Comparison of ENCODE assay signal across 38 cellular contexts in genomic region chr1:7464736-7465135, GRCh38.
"Had no signal": no experiment of that assay in that cellular context is flagged by ENCODE, and none has a peak within 500 bp of the region (broad histone marks: within the 10 kb centered on the region; RNA-seq: fewer than 3 reads in every experiment).

No MANE protein-coding gene starts in this region.

- H3K4me3 ChIP-seq: adrenal gland, ascending aorta, body of pancreas, breast epithelium, cardiac muscle cell had no signal

- H3K4me1 ChIP-seq: body of pancreas, breast epithelium had no signal

- H3K9me3 Mint-ChIP-seq: activated naive CD4-positive, alpha-beta T cell treated with anti-CD3 and anti-CD28 coated beads for 36 hours; activated naive CD4-positive, alpha-beta T cell treated with anti-CD3 and anti-CD28 coated beads, Interleukin-2, amount 10 ng/mL, durations not matched to agents 7 days and 5 days; activated naive CD4-positive, alpha-beta T cell treated with anti-CD3 and anti-CD28 coated beads, Interleukin-2, amount 50 U/mL, for 24 hours; activated naive CD4-positive, alpha-beta T cell treated with anti-CD3 and anti-CD28 coated beads, Interleukin-2, amount 50 U/mL, for 72 hours; activated naive CD8-positive, alpha-beta T cell treated with anti-CD3 and anti-CD28 coated beads for 36 hours; activated naive CD8-positive, alpha-beta T cell treated with anti-CD3 and anti-CD28 coated beads, Interleukin-2, amount 10 ng/mL, durations not matched to agents 7 days and 5 days; activated naive CD8-positive, alpha-beta T cell treated with anti-CD3 and anti-CD28 coated beads, Interleukin-2, amount 50 U/mL, for 24 hours; activated T-cell treated with anti-CD3 and anti-CD28 coated beads, Interleukin-2, amount 50 U/mL, for 24 hours; activated T-cell treated with anti-CD3 and anti-CD28 coated beads, Interleukin-2, amount 50 U/mL, for 4 hours; activated T-cell treated with anti-CD3 and anti-CD28 coated beads, Interleukin-2, amount 50 U/mL, for 72 hours; activated T-helper 1 cell treated with anti-CD3 and anti-CD28 coated beads, Interleukin-12 subunit alpha, Interleukin-12 subunit beta, Interleukin-2, Interleukin-4 antibody, amounts not matched to agents 30 ng/mL and 10 ng/mL and 1 ng/mL, durations not matched to agents 14 hours and 24 hours and 36 hours; activated T-helper 17 cell treated with anti-CD3 and anti-CD28 coated beads, Interleukin-2, amount 50 U/mL, for 72 hours; activated T-helper 2 cell treated with anti-CD3 and anti-CD28 coated beads, Interferon-gamma antibody, Interleukin-2, Interleukin-4, amounts not matched to agents 10 μg/mL and 5 μg/mL and 100 μg/mL, durations not matched to agents 14 hours and 24 hours and 36 hours; central memory CD8-positive, alpha-beta T cell had no signal

- H3K27ac Mint-ChIP-seq: activated naive CD4-positive, alpha-beta T cell treated with anti-CD3 and anti-CD28 coated beads for 36 hours; activated naive CD4-positive, alpha-beta T cell treated with anti-CD3 and anti-CD28 coated beads, Interleukin-2, amount 10 ng/mL, durations not matched to agents 7 days and 5 days; activated naive CD4-positive, alpha-beta T cell treated with anti-CD3 and anti-CD28 coated beads, Interleukin-2, amount 50 U/mL, for 24 hours; activated naive CD4-positive, alpha-beta T cell treated with anti-CD3 and anti-CD28 coated beads, Interleukin-2, amount 50 U/mL, for 72 hours; activated naive CD8-positive, alpha-beta T cell; activated naive CD8-positive, alpha-beta T cell treated with anti-CD3 and anti-CD28 coated beads for 36 hours; activated naive CD8-positive, alpha-beta T cell treated with anti-CD3 and anti-CD28 coated beads, Interleukin-2, amount 10 ng/mL, durations not matched to agents 7 days and 5 days; activated naive CD8-positive, alpha-beta T cell treated with anti-CD3 and anti-CD28 coated beads, Interleukin-2, amount 50 U/mL, for 24 hours; activated T-cell treated with anti-CD3 and anti-CD28 coated beads, Interleukin-2, amount 50 U/mL, for 24 hours; activated T-cell treated with anti-CD3 and anti-CD28 coated beads, Interleukin-2, amount 50 U/mL, for 72 hours; activated T-helper 1 cell treated with anti-CD3 and anti-CD28 coated beads, Interleukin-12 subunit alpha, Interleukin-12 subunit beta, Interleukin-2, Interleukin-4 antibody, amounts not matched to agents 30 ng/mL and 10 ng/mL and 1 ng/mL, durations not matched to agents 14 hours and 24 hours and 36 hours; activated T-helper 17 cell treated with anti-CD3 and anti-CD28 coated beads, Interleukin-2, amount 50 U/mL, for 72 hours; activated T-helper 2 cell treated with anti-CD3 and anti-CD28 coated beads, Interferon-gamma antibody, Interleukin-2, Interleukin-4, amounts not matched to agents 10 μg/mL and 5 μg/mL and 100 μg/mL, durations not matched to agents 14 hours and 24 hours and 36 hours; brain had no signal

- H3K4me3 Mint-ChIP-seq: activated naive CD4-positive, alpha-beta T cell treated with anti-CD3 and anti-CD28 coated beads for 36 hours; activated naive CD4-positive, alpha-beta T cell treated with anti-CD3 and anti-CD28 coated beads, Interleukin-2, amount 10 ng/mL, durations not matched to agents 7 days and 5 days; activated naive CD4-positive, alpha-beta T cell treated with anti-CD3 and anti-CD28 coated beads, Interleukin-2, amount 50 U/mL, for 24 hours; activated naive CD8-positive, alpha-beta T cell; activated naive CD8-positive, alpha-beta T cell treated with anti-CD3 and anti-CD28 coated beads for 36 hours; activated naive CD8-positive, alpha-beta T cell treated with anti-CD3 and anti-CD28 coated beads, Interleukin-2, amount 10 ng/mL, durations not matched to agents 7 days and 5 days; activated naive CD8-positive, alpha-beta T cell treated with anti-CD3 and anti-CD28 coated beads, Interleukin-2, amount 50 U/mL, for 24 hours; activated T-cell treated with anti-CD3 and anti-CD28 coated beads, Interleukin-2, amount 50 U/mL, for 24 hours; activated T-cell treated with anti-CD3 and anti-CD28 coated beads, Interleukin-2, amount 50 U/mL, for 4 hours; activated T-cell treated with anti-CD3 and anti-CD28 coated beads, Interleukin-2, amount 50 U/mL, for 72 hours; activated T-helper 1 cell treated with anti-CD3 and anti-CD28 coated beads, Interleukin-12 subunit alpha, Interleukin-12 subunit beta, Interleukin-2, Interleukin-4 antibody, amounts not matched to agents 30 ng/mL and 10 ng/mL and 1 ng/mL, durations not matched to agents 14 hours and 24 hours and 36 hours; activated T-helper 17 cell treated with anti-CD3 and anti-CD28 coated beads, Interleukin-2, amount 50 U/mL, for 72 hours; brain; central memory CD8-positive, alpha-beta T cell had no signal

- H3K4me1 Mint-ChIP-seq: activated naive CD4-positive, alpha-beta T cell treated with anti-CD3 and anti-CD28 coated beads, Interleukin-2, amount 10 ng/mL, durations not matched to agents 7 days and 5 days; activated naive CD4-positive, alpha-beta T cell treated with anti-CD3 and anti-CD28 coated beads, Interleukin-2, amount 50 U/mL, for 24 hours; activated naive CD8-positive, alpha-beta T cell treated with anti-CD3 and anti-CD28 coated beads for 36 hours; activated naive CD8-positive, alpha-beta T cell treated with anti-CD3 and anti-CD28 coated beads, Interleukin-2, amount 10 ng/mL, durations not matched to agents 7 days and 5 days; activated naive CD8-positive, alpha-beta T cell treated with anti-CD3 and anti-CD28 coated beads, Interleukin-2, amount 50 U/mL, for 24 hours; activated T-helper 17 cell treated with anti-CD3 and anti-CD28 coated beads, Interleukin-2, amount 50 U/mL, for 72 hours; central memory CD8-positive, alpha-beta T cell had no signal

- H3K9me3 ChIP-seq: adrenal gland, ascending aorta, body of pancreas, breast epithelium had no signal

- DNase-seq: activated effector memory CD4-positive, alpha-beta T cell treated with anti-CD3 and anti-CD28 coated beads, Interleukin-2, amount 50 U/mL, for 16 hours; activated effector memory CD4-positive, alpha-beta T cell treated with Interleukin-2 at 50 U/mL for 16 hours; activated gamma-delta T cell; activated gamma-delta T cell treated with Interleukin-2 at 50 U/mL for 16 hours; activated naive CD4-positive, alpha-beta T cell; activated naive CD4-positive, alpha-beta T cell treated with anti-CD3 and anti-CD28 coated beads for 36 hours; activated naive CD4-positive, alpha-beta T cell treated with anti-CD3 and anti-CD28 coated beads, Interleukin-2, amount 10 ng/mL, durations not matched to agents 7 days and 5 days; activated naive CD4-positive, alpha-beta T cell treated with anti-CD3 and anti-CD28 coated beads, Interleukin-2, amount 50 U/mL, for 16 hours; activated naive CD4-positive, alpha-beta T cell treated with Interleukin-2 at 50 U/mL for 16 hours; activated naive CD8-positive, alpha-beta T cell treated with anti-CD3 and anti-CD28 coated beads for 36 hours; activated naive CD8-positive, alpha-beta T cell treated with anti-CD3 and anti-CD28 coated beads, Interleukin-2, amount 10 ng/mL, durations not matched to agents 7 days and 5 days; activated naive CD8-positive, alpha-beta T cell treated with anti-CD3 and anti-CD28 coated beads, Interleukin-2, amount 50 U/mL, for 24 hours; activated T-cell treated with anti-CD3 and anti-CD28 coated beads, Interleukin-2, amount 50 U/mL, for 1 hour; activated T-cell treated with anti-CD3 and anti-CD28 coated beads, Interleukin-2, amount 50 U/mL, for 24 hours; activated T-cell treated with anti-CD3 and anti-CD28 coated beads, Interleukin-2, amount 50 U/mL, for 4 hours; activated T-cell treated with anti-CD3 and anti-CD28 coated beads, Interleukin-2, amount 50 U/mL, for 48 hours; activated T-cell treated with anti-CD3 and anti-CD28 coated beads, Interleukin-2, amount 50 U/mL, for 72 hours; adrenal gland; amniotic stem cell; amygdala; anterior cingulate cortex; aorta; body of pancreas; brain microvascular endothelial cell; caudate nucleus; central memory CD4-positive, alpha-beta T cell; cerebellar nuclear complex had no signal

- H3K36me3 ChIP-seq: adrenal gland, ascending aorta, brain microvascular endothelial cell, breast epithelium, cardiac muscle cell had no signal

- ATAC-seq: activated naive CD4-positive, alpha-beta T cell treated with anti-CD3 and anti-CD28 coated beads, Interleukin-2, amount 50 U/mL, for 72 hours; activated naive CD8-positive, alpha-beta T cell treated with anti-CD3 and anti-CD28 coated beads, Interleukin-2, amount 50 U/mL, for 24 hours; activated T-cell treated with anti-CD3 and anti-CD28 coated beads, Interleukin-2, amount 50 U/mL, for 4 hours; activated T-cell treated with anti-CD3 and anti-CD28 coated beads, Interleukin-2, amount 50 U/mL, for 72 hours; activated T-helper 17 cell treated with anti-CD3 and anti-CD28 coated beads, Interleukin-2, amount 50 U/mL, for 72 hours; body of pancreas had no signal

- H3K27me3 Mint-ChIP-seq: activated naive CD8-positive, alpha-beta T cell; activated naive CD8-positive, alpha-beta T cell treated with anti-CD3 and anti-CD28 coated beads, Interleukin-2, amount 10 ng/mL, durations not matched to agents 7 days and 5 days had no signal

- H3K36me3 Mint-ChIP-seq: activated naive CD4-positive, alpha-beta T cell treated with anti-CD3 and anti-CD28 coated beads, Interleukin-2, amount 10 ng/mL, durations not matched to agents 7 days and 5 days; activated naive CD4-positive, alpha-beta T cell treated with anti-CD3 and anti-CD28 coated beads, Interleukin-2, amount 50 U/mL, for 24 hours; activated naive CD4-positive, alpha-beta T cell treated with anti-CD3 and anti-CD28 coated beads, Interleukin-2, amount 50 U/mL, for 72 hours; activated naive CD8-positive, alpha-beta T cell; activated naive CD8-positive, alpha-beta T cell treated with anti-CD3 and anti-CD28 coated beads for 36 hours; activated naive CD8-positive, alpha-beta T cell treated with anti-CD3 and anti-CD28 coated beads, Interleukin-2, amount 10 ng/mL, durations not matched to agents 7 days and 5 days; brain had no signal

- H3K27me3 ChIP-seq: adrenal gland, ascending aorta, body of pancreas, brain microvascular endothelial cell, breast epithelium, cardiac muscle cell had no signal

- H3K27ac ChIP-seq: adrenal gland, ascending aorta, body of pancreas, brain microvascular endothelial cell, breast epithelium, cardiac muscle cell had no signal
